8 cellular contexts compared by ENCODE assay signal in the genomic region with DNA sequence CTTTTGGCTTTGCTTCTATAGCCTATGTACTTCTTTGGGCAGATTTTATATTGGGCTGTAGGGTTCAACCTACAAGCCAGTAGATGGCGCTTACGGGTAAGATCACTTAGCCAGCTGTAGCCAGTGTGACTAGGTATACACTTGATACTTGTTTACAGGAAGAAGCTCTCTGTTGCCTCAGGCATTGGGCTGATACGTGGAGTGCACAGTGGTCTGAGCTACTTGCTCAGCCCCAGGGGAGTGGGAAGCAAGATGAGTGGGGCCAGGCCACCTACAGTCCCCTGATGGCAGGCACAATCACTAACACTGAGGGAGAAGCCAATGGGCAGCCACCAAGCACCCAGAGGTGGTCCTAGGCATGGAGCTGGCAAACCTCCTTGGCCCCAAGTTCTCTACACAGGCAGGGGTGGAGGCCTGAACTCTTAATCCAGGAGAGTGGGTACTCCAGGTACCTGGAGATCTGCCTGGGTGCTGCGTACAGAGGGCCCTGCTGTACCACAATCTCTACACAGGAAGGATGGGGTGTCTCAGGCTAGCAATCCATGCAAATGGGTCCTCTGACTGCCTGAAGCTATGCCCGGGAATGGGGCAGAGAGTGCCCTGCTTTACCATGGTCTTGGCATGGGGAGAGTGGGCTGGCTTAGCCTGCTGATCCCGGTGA.
DNase-seq lines count a peak whose midpoint lies in the region; ATAC-seq and TF ChIP-seq lines count a peak whose summit lies in the region.

No MANE protein-coding gene starts in this region.

- H3K4me1 ChIP-seq in neural progenitor cell = peaks cover 13% of the 10 kb centered on the region
- peaks cover 8% of the 10 kb centered on the region for H3K4me1 ChIP-seq in vagina

- H3F3A ChIP-seq in neural progenitor cell (ENCODE audit: low read depth) = no peaks in the 10 kb centered on the region

- H3K27ac ChIP-seq in neural progenitor cell = no peak overlapping the region
- no peak overlapping the region for H3K27ac ChIP-seq in vagina

- no peak overlapping the region for H3K9ac ChIP-seq in neural progenitor cell

- TF ChIP-seq POLR2A in vagina (IDR thresholded peaks at IDR 0.05) = no peak

- no peaks in the 10 kb centered on the region for H4K20me1 ChIP-seq in neural progenitor cell (ENCODE audit: low read depth)

- H3K36me3 ChIP-seq in neural progenitor cell (no peaks in the 10 kb centered on the region), vagina (no peaks in the 10 kb centered on the region)

- H3K4me3 ChIP-seq in neural progenitor cell (no peak overlapping the region), vagina (no peak overlapping the region)

- H2AFZ ChIP-seq in neural progenitor cell (replicated peaks) = no peak overlapping the region

- no peak overlapping the region for H3K4me3 Mint-ChIP-seq in activated T-cell treated with anti-CD3 and anti-CD28 coated beads, Interleukin-2, amount 50 U/mL, for 72 hours
- no peak overlapping the region for H3K4me3 Mint-ChIP-seq in activated T-cell treated with anti-CD3 and anti-CD28 coated beads, Interleukin-2, amount 50 U/mL, for 24 hours
- H3K4me3 Mint-ChIP-seq in central memory CD8-positive, alpha-beta T cell = peak overlapping the region; percentile 23
- no peak overlapping the region for H3K4me3 Mint-ChIP-seq in neural progenitor cell

- H3K27me3 ChIP-seq in neural progenitor cell (no peaks in the 10 kb centered on the region), vagina (no peaks in the 10 kb centered on the region)

- peaks cover 1 to 3% of the 10 kb centered on the region in 2 donors for H3K9me3 Mint-ChIP-seq in activated T-cell treated with anti-CD3 and anti-CD28 coated beads, Interleukin-2, amount 50 U/mL, for 72 hours
- peaks cover 9% of the 10 kb centered on the region for H3K9me3 Mint-ChIP-seq in activated T-cell treated with anti-CD3 and anti-CD28 coated beads, Interleukin-2, amount 50 U/mL, for 24 hours
- H3K9me3 Mint-ChIP-seq in central memory CD8-positive, alpha-beta T cell = no peaks in the 10 kb centered on the region
- H3K9me3 Mint-ChIP-seq in neural progenitor cell = peaks cover 15% of the 10 kb centered on the region

- H3K4me2 ChIP-seq in neural progenitor cell = no peak overlapping the region

- no peaks in the 10 kb centered on the region for H3K79me2 ChIP-seq in neural progenitor cell (ENCODE audit: low read depth)

- peaks cover 9 to 15% of the 10 kb centered on the region in 2 donors for H3K36me3 Mint-ChIP-seq in activated T-cell treated with anti-CD3 and anti-CD28 coated beads, Interleukin-2, amount 50 U/mL, for 72 hours (ENCODE audit: insufficient read depth in 2 of 2)
- peaks cover 34% of the 10 kb centered on the region for H3K36me3 Mint-ChIP-seq in activated T-cell treated with anti-CD3 and anti-CD28 coated beads, Interleukin-2, amount 50 U/mL, for 24 hours (ENCODE audit: low read depth)
- H3K36me3 Mint-ChIP-seq in central memory CD8-positive, alpha-beta T cell (ENCODE audit: insufficient read depth) = peaks cover 5% of the 10 kb centered on the region
- peaks cover 10% of the 10 kb centered on the region for H3K36me3 Mint-ChIP-seq in neural progenitor cell

- H3K9me3 ChIP-seq in neural progenitor cell (ENCODE audit: low read depth) = no peaks in the 10 kb centered on the region
- H3K9me3 ChIP-seq in vagina = peaks cover 8% of the 10 kb centered on the region

- CTCF ChIA-PET in HEK293T (lab: Yijun Ruan, JAX) = interaction anchor here (1.6 kb wide), 1 partner anchor 13 kb away, joined by 5 read pairs; no protein-coding TSS in a partner anchor

- peak; percentile 69 for TF ChIP-seq CTCF in neural progenitor cell (IDR thresholded peaks at IDR 0.05)
- no peak for TF ChIP-seq CTCF in vagina (IDR thresholded peaks at IDR 0.05)

- no peaks in the 10 kb centered on the region for H3K27me3 Mint-ChIP-seq in activated T-cell treated with anti-CD3 and anti-CD28 coated beads, Interleukin-2, amount 50 U/mL, for 72 hours (ENCODE audit: low read depth)
- no peaks in the 10 kb centered on the region for H3K27me3 Mint-ChIP-seq in activated T-cell treated with anti-CD3 and anti-CD28 coated beads, Interleukin-2, amount 50 U/mL, for 24 hours
- no peaks in the 10 kb centered on the region for H3K27me3 Mint-ChIP-seq in central memory CD8-positive, alpha-beta T cell
- no peaks in the 10 kb centered on the region for H3K27me3 Mint-ChIP-seq in neural progenitor cell (ENCODE audit: insufficient read depth, low read depth)

- peaks cover 31% of the 10 kb centered on the region for H3K4me1 Mint-ChIP-seq in activated T-cell treated with anti-CD3 and anti-CD28 coated beads, Interleukin-2, amount 50 U/mL, for 72 hours (ENCODE audit: low read depth)
- H3K4me1 Mint-ChIP-seq in activated T-cell treated with anti-CD3 and anti-CD28 coated beads, Interleukin-2, amount 50 U/mL, for 24 hours (ENCODE audit: low read depth) = peaks cover 29% of the 10 kb centered on the region
- peaks cover 45% of the 10 kb centered on the region for H3K4me1 Mint-ChIP-seq in central memory CD8-positive, alpha-beta T cell
- H3K4me1 Mint-ChIP-seq in neural progenitor cell = no peaks in the 10 kb centered on the region

- POLR2A ChIA-PET in HEK293T (lab: Yijun Ruan, JAX) = no interaction called here

- peak; percentile 75 to 95 for ATAC-seq in activated T-cell treated with anti-CD3 and anti-CD28 coated beads, Interleukin-2, amount 50 U/mL, for 72 hours (replicated peaks in 1 of 2)
- peak; percentile 95 for ATAC-seq in central memory CD8-positive, alpha-beta T cell (replicated peaks; ENCODE audit: extremely low read depth, poor library complexity, severe bottlenecking)
- ATAC-seq in GM18519 (IDR thresholded peaks at IDR 0.05; ENCODE audit: low FRiP score, unreplicated experiment) = no peak

- peak overlapping the region; percentile 19 for H3K27ac Mint-ChIP-seq in activated T-cell treated with anti-CD3 and anti-CD28 coated beads, Interleukin-2, amount 50 U/mL, for 72 hours
- no peak overlapping the region for H3K27ac Mint-ChIP-seq in activated T-cell treated with anti-CD3 and anti-CD28 coated beads, Interleukin-2, amount 50 U/mL, for 24 hours
- peak overlapping the region; percentile 81 for H3K27ac Mint-ChIP-seq in central memory CD8-positive, alpha-beta T cell (ENCODE audit: low read depth)
- H3K27ac Mint-ChIP-seq in neural progenitor cell = no peak overlapping the region

- intact Hi-C loops in vagina (cut with DNase I) = no loop called here

- DNase-seq in activated T-cell treated with anti-CD3 and anti-CD28 coated beads, Interleukin-2, amount 50 U/mL, for 72 hours = peak; percentile 24 to 39
- DNase-seq in activated T-cell treated with anti-CD3 and anti-CD28 coated beads, Interleukin-2, amount 50 U/mL, for 24 hours = no peak
- peak; percentile 31 for DNase-seq in HEK293T (ENCODE audit: extremely low spot score)
- peak; percentile 84 for DNase-seq in NCI-H748 treated with DMSO at 0.1 percent for 48 hours (lab: John Stamatoyannopoulos, UW)
- peak in 1 of 2 donors; percentile 39 for DNase-seq in central memory CD8-positive, alpha-beta T cell (ENCODE audit: low spot score in 2 of 2)
- peak; percentile 73 for DNase-seq in neural progenitor cell (ENCODE audit: low spot score)
- DNase-seq in vagina (ENCODE audit: extremely low spot score in 2 of 2) = no peak

TF ChIP-seq in HEK293T, 16 proteins besides CTCF, POLR2A, EP300 and RAD21:
- TF ChIP-seq FOXK2 (IDR thresholded peaks at IDR 0.05) = no peak
- TF ChIP-seq SUZ12 (IDR thresholded peaks at IDR 0.05) = no peak
- TF ChIP-seq HDGF (IDR thresholded peaks at IDR 0.05; ENCODE audit: borderline replicate concordance) = no peak
- TF ChIP-seq SP1 (IDR thresholded peaks at IDR 0.05) = no peak
- TF ChIP-seq BHLHE40 (IDR thresholded peaks at IDR 0.05; ENCODE audit: borderline replicate concordance) = no peak
- TF ChIP-seq NFRKB (IDR thresholded peaks at IDR 0.05) = no peak
- no peak for TF ChIP-seq CTBP1 (IDR thresholded peaks at IDR 0.05; ENCODE audit: borderline replicate concordance)
- no peak for TF ChIP-seq ELF4 (IDR thresholded peaks at IDR 0.05)
- no peak for TF ChIP-seq L3MBTL2 (conservative IDR thresholded peaks at IDR 0.05)
- TF ChIP-seq ZNF384 (IDR thresholded peaks at IDR 0.05) = no peak
- no peak for TF ChIP-seq FOXA1 (IDR thresholded peaks at IDR 0.05)
- no peak for TF ChIP-seq TARDBP (IDR thresholded peaks at IDR 0.05)
- no peak for TF ChIP-seq FOXM1 (IDR thresholded peaks at IDR 0.05; ENCODE audit: borderline replicate concordance)
- TF ChIP-seq, protein P1, sequence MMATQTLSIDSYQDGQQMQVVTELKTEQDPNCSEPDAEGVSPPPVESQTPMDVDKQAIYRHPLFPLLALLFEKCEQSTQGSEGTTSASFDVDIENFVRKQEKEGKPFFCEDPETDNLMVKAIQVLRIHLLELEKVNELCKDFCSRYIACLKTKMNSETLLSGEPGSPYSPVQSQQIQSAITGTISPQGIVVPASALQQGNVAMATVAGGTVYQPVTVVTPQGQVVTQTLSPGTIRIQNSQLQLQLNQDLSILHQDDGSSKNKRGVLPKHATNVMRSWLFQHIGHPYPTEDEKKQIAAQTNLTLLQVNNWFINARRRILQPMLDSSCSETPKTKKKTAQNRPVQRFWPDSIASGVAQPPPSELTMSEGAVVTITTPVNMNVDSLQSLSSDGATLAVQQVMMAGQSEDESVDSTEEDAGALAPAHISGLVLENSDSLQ (IDR thresholded peaks at IDR 0.05) = no peak
- TF ChIP-seq LEF1 (IDR thresholded peaks at IDR 0.05; ENCODE audit: borderline replicate concordance) = no peak
TF ChIP-seq in HEK293T: peak in this region for 0.

Comparison
In these comparisons a context has a peak if more than half of its experiments do, and no peak if none do; other contexts are left out.
1. DNase-seq: peak in activated T-cell treated with anti-CD3 and anti-CD28 coated beads, Interleukin-2, amount 50 U/mL, for 72 hours (2 of 2), HEK293T (single experiment), NCI-H748 treated with DMSO at 0.1 percent for 48 hours (single experiment) and neural progenitor cell (single experiment); none in activated T-cell treated with anti-CD3 and anti-CD28 coated beads, Interleukin-2, amount 50 U/mL, for 24 hours (single experiment) and vagina (0 of 2).
2. H3K27ac Mint-ChIP-seq: peak in activated T-cell treated with anti-CD3 and anti-CD28 coated beads, Interleukin-2, amount 50 U/mL, for 72 hours (single experiment) and central memory CD8-positive, alpha-beta T cell (single experiment); none in activated T-cell treated with anti-CD3 and anti-CD28 coated beads, Interleukin-2, amount 50 U/mL, for 24 hours (single experiment) and neural progenitor cell (single experiment).